1 cellular context compared by ENCODE assay signal in genomic region chr9:108815156-108815555, GRCh38.
A peak's percentile ranks its signal among the peaks of the same experiment; 100 is the strongest.
TF ChIP-seq lines count a peak whose summit lies in the region.

No MANE protein-coding gene starts in this region.

TF ChIP-seq in HepG2, 621 proteins besides CTCF, POLR2A, EP300 and RAD21:
- TF ChIP-seq TEAD3 (CRISPR knock-in tag; optimal IDR thresholded peaks at IDR 0.05; ENCODE audit: borderline replicate concordance): peak; percentile 62
- TF ChIP-seq FOXA1 (IDR thresholded peaks at IDR 0.05): no peak
- TF ChIP-seq FOXA1 (CRISPR knock-in tag; IDR thresholded peaks at IDR 0.05): no peak
- 0 out of 2 replicates have a peak, but pooled peaks have one; percentile 6 for TF ChIP-seq MAFF (IDR thresholded peaks at IDR 0.05; ENCODE audit: low read depth, low read length)
- peak; percentile 62 for TF ChIP-seq FOSL1 (CRISPR knock-in tag; IDR thresholded peaks at IDR 0.05; ENCODE audit: borderline replicate concordance)
- TF ChIP-seq FOSL2 (CRISPR knock-in tag; IDR thresholded peaks at IDR 0.05): peak; percentile 90
- TF ChIP-seq TSC22D2 (CRISPR knock-in tag; IDR thresholded peaks at IDR 0.05; ENCODE audit: borderline replicate concordance): no peak
- TF ChIP-seq ARID2 (CRISPR knock-in tag; IDR thresholded peaks at IDR 0.05; ENCODE audit: borderline replicate concordance): no peak
- TF ChIP-seq IRX3 (CRISPR knock-in tag; IDR thresholded peaks at IDR 0.05; ENCODE audit: borderline replicate concordance, low read depth): no peak
- no peak for TF ChIP-seq CBFB (CRISPR knock-in tag; IDR thresholded peaks at IDR 0.05)
- TF ChIP-seq ZNF7 (CRISPR knock-in tag; IDR thresholded peaks at IDR 0.05): peak; percentile 63
- no peak for TF ChIP-seq MTA1 (CRISPR knock-in tag; IDR thresholded peaks at IDR 0.05; ENCODE audit: borderline replicate concordance)
- peak; percentile 66 for TF ChIP-seq ATF3 (CRISPR knock-in tag; IDR thresholded peaks at IDR 0.05)
- 0 out of 2 replicates have a peak, but pooled peaks have one; percentile 9 for TF ChIP-seq JUND (CRISPR knock-in tag; IDR thresholded peaks at IDR 0.05)
- peak; percentile 39 for TF ChIP-seq ZEB1 (IDR thresholded peaks at IDR 0.05; ENCODE audit: insufficient replicate concordance, low read depth)
